In the genomic region with DNA sequence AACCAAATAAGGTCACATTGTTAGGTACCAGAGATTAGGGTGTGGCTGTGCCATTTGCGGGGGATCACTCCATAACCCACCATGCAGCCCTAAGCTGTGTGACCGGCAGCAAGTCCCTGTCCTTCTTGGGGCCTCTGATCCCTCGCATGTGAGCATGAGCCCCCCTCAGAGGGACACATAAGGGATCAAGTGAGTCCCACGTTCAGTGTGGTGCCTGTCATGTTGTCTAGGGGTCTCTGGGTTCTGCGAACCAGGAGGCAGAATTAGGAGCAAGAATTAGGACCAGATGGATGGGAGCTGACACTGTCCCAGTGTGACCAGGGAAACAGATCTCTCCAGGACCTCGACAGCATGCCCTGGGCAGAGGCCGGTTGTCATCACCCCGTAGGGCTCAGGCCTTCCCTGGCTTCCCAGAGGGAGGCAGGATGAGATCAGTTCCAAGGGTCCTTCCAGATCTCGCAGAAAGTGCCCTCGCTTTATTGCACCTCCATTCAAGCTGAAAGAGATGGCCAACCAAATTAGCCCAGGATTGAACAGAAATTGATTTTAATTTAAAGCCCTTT, we compare ENCODE assay signal across 1 cellular context.
TF ChIP-seq lines count a peak whose summit lies in the region.

No MANE protein-coding gene starts in this region.

TF ChIP-seq in A549, 52 proteins besides CTCF, POLR2A, EP300 and RAD21 (continued from another document):
- TF ChIP-seq HMGXB4 (CRISPR knock-in tag; IDR thresholded peaks at IDR 0.05; ENCODE audit: borderline replicate concordance): no peak
- no peak for TF ChIP-seq TP53 (CRISPR knock-in tag; IDR thresholded peaks at IDR 0.05)
- TF ChIP-seq NPAS2 (CRISPR knock-in tag; IDR thresholded peaks at IDR 0.05; ENCODE audit: borderline replicate concordance): no peak
- TF ChIP-seq HDAC2 (IDR thresholded peaks at IDR 0.05): no peak
- no peak for TF ChIP-seq TFCP2L1 (CRISPR knock-in tag; IDR thresholded peaks at IDR 0.05)
- TF ChIP-seq BCL3 (IDR thresholded peaks at IDR 0.05): no peak
- TF ChIP-seq BHLHE40 (IDR thresholded peaks at IDR 0.05; ENCODE audit: low read depth, low read length): no peak
- TF ChIP-seq, protein P1, sequence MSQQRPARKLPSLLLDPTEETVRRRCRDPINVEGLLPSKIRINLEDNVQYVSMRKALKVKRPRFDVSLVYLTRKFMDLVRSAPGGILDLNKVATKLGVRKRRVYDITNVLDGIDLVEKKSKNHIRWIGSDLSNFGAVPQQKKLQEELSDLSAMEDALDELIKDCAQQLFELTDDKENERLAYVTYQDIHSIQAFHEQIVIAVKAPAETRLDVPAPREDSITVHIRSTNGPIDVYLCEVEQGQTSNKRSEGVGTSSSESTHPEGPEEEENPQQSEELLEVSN (IDR thresholded peaks at IDR 0.05; ENCODE audit: borderline replicate concordance, low read depth): no peak
- TF ChIP-seq, protein P2, sequence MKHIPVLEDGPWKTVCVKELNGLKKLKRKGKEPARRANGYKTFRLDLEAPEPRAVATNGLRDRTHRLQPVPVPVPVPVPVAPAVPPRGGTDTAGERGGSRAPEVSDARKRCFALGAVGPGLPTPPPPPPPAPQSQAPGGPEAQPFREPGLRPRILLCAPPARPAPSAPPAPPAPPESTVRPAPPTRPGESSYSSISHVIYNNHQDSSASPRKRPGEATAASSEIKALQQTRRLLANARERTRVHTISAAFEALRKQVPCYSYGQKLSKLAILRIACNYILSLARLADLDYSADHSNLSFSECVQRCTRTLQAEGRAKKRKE (CRISPR knock-in tag; IDR thresholded peaks at IDR 0.05; ENCODE audit: low read depth): no peak
- no peak for TF ChIP-seq MAZ (IDR thresholded peaks at IDR 0.05; ENCODE audit: borderline replicate concordance, low read depth, low read length)
